ENCODE assay signal across 19 cellular contexts in genomic region chr3:176193032-176193698, GRCh38.
"Had no signal": no experiment of that assay in that cellular context is flagged by ENCODE, and none has a peak within 500 bp of the region (broad histone marks: within the 10 kb centered on the region; RNA-seq: fewer than 3 reads in every experiment).

No MANE protein-coding gene starts in this region.

- H3K4me1 Mint-ChIP-seq: activated naive CD8-positive, alpha-beta T cell treated with anti-CD3 and anti-CD28 coated beads, Interleukin-2, amount 10 ng/mL, durations not matched to agents 7 days and 5 days; memory B cell; naive thymus-derived CD8-positive, alpha-beta T cell; stimulated activated naive B cell treated with anti-CD40 and anti-IgM and Interleukin-4, amounts not matched to agents 10 μg/mL and 1 μg/mL and 100 μg/mL, for 72 hours had no signal

- H3K27me3 Mint-ChIP-seq: activated naive CD8-positive, alpha-beta T cell treated with anti-CD3 and anti-CD28 coated beads, Interleukin-2, amount 10 ng/mL, durations not matched to agents 7 days and 5 days; memory B cell; naive thymus-derived CD8-positive, alpha-beta T cell; progenitor cell of endocrine pancreas; stimulated activated naive B cell treated with anti-CD40 and anti-IgM and Interleukin-4, amounts not matched to agents 10 μg/mL and 1 μg/mL and 100 μg/mL, for 72 hours had no signal

- H3K36me3 Mint-ChIP-seq: activated naive CD8-positive, alpha-beta T cell treated with anti-CD3 and anti-CD28 coated beads, Interleukin-2, amount 10 ng/mL, durations not matched to agents 7 days and 5 days; memory B cell; naive thymus-derived CD8-positive, alpha-beta T cell; stimulated activated naive B cell treated with anti-CD40 and anti-IgM and Interleukin-4, amounts not matched to agents 10 μg/mL and 1 μg/mL and 100 μg/mL, for 72 hours had no signal

- H3K27me3 ChIP-seq: cardiac muscle cell, dorsolateral prefrontal cortex, esophagus muscularis mucosa, right atrium auricular region, transverse colon, vagina had no signal

- H3K4me1 ChIP-seq: esophagus muscularis mucosa, right atrium auricular region, transverse colon, vagina had no signal

- H3K27ac Mint-ChIP-seq: activated naive CD8-positive, alpha-beta T cell treated with anti-CD3 and anti-CD28 coated beads, Interleukin-2, amount 10 ng/mL, durations not matched to agents 7 days and 5 days; memory B cell; naive thymus-derived CD8-positive, alpha-beta T cell; progenitor cell of endocrine pancreas; stimulated activated naive B cell treated with anti-CD40 and anti-IgM and Interleukin-4, amounts not matched to agents 10 μg/mL and 1 μg/mL and 100 μg/mL, for 72 hours had no signal

- H3K4me3 ChIP-seq: cardiac muscle cell, dorsolateral prefrontal cortex, esophagus muscularis mucosa, right atrium auricular region, skin epidermis, transverse colon, vagina had no signal

- ATAC-seq: left colon; naive thymus-derived CD8-positive, alpha-beta T cell; stimulated activated naive B cell treated with anti-CD40 and anti-IgM and Interleukin-4, amounts not matched to agents 10 μg/mL and 1 μg/mL and 100 μg/mL, for 72 hours had no signal

- H3K36me3 ChIP-seq: cardiac muscle cell, esophagus muscularis mucosa, right atrium auricular region, transverse colon, vagina had no signal

- H3K4me3 Mint-ChIP-seq: activated naive CD8-positive, alpha-beta T cell treated with anti-CD3 and anti-CD28 coated beads, Interleukin-2, amount 10 ng/mL, durations not matched to agents 7 days and 5 days; memory B cell; naive thymus-derived CD8-positive, alpha-beta T cell; stimulated activated naive B cell treated with anti-CD40 and anti-IgM and Interleukin-4, amounts not matched to agents 10 μg/mL and 1 μg/mL and 100 μg/mL, for 72 hours had no signal

- DNase-seq: activated CD4-positive, CD25-positive, alpha-beta regulatory T cell treated with anti-CD3 and anti-CD28 coated beads, Interleukin-2, amount 50 U/mL, for 72 hours; activated naive CD4-positive, alpha-beta T cell; activated naive CD8-positive, alpha-beta T cell treated with anti-CD3 and anti-CD28 coated beads, Interleukin-2, amount 10 ng/mL, durations not matched to agents 7 days and 5 days; anterior cingulate cortex; dorsolateral prefrontal cortex; hypothalamus; left colon; naive thymus-derived CD8-positive, alpha-beta T cell; stimulated activated CD4-positive, alpha-beta T cell treated with anti-CD3 and anti-CD28 coated beads, Interleukin-15, amount 100 ng/mL, for 24 hours; stimulated activated CD4-positive, alpha-beta T cell treated with anti-CD3 and anti-CD28 coated beads, Interleukin-4, amount 100 ng/mL, for 1 hour; stimulated activated naive B cell treated with anti-CD40 and anti-IgM and Interleukin-4, amounts not matched to agents 10 μg/mL and 1 μg/mL and 100 μg/mL, for 72 hours; transverse colon had no signal

- H3K27ac ChIP-seq: cardiac muscle cell, dorsolateral prefrontal cortex, esophagus muscularis mucosa, right atrium auricular region, skin epidermis, transverse colon, vagina had no signal
